In genomic region chr17:80908776-80909175, GRCh38 we compare ENCODE assay signal across 16 cellular contexts.
"Had no signal": no experiment of that assay in that cellular context is flagged by ENCODE, and none has a peak within 500 bp of the region (broad histone marks: within the 10 kb centered on the region; RNA-seq: fewer than 3 reads in every experiment).

No MANE protein-coding gene starts in this region.

- H3K4me1 ChIP-seq: colonic mucosa had no signal

- H3K4me3 ChIP-seq: colonic mucosa had no signal

- H3K27ac Mint-ChIP-seq: activated CD4-positive, alpha-beta memory T cell treated with anti-CD3 and anti-CD28 coated beads for 36 hours; activated CD4-positive, alpha-beta T cell treated with anti-CD3 and anti-CD28 coated beads for 36 hours; natural killer cell; T-helper 1 cell treated with Interleukin-12 subunit alpha and Interleukin-12 subunit beta and Interleukin-4 antibody, amounts not matched to agents 30 μg/mL and 1 μg/mL, for 36 hours had no signal

- H3K27ac ChIP-seq: colonic mucosa had no signal

- H3K4me3 Mint-ChIP-seq: activated CD4-positive, alpha-beta memory T cell treated with anti-CD3 and anti-CD28 coated beads for 36 hours; activated CD4-positive, alpha-beta T cell treated with anti-CD3 and anti-CD28 coated beads for 36 hours; activated CD8-positive, alpha-beta memory T cell treated with anti-CD3 and anti-CD28 coated beads, Interleukin-2, amount 10 ng/mL, durations not matched to agents 7 days and 5 days; activated naive CD8-positive, alpha-beta T cell; natural killer cell; T-helper 1 cell treated with Interleukin-12 subunit alpha and Interleukin-12 subunit beta and Interleukin-4 antibody, amounts not matched to agents 30 μg/mL and 1 μg/mL, for 36 hours had no signal

- H3K36me3 Mint-ChIP-seq: natural killer cell had no signal

- H3K4me1 Mint-ChIP-seq: activated CD4-positive, alpha-beta T cell treated with anti-CD3 and anti-CD28 coated beads for 36 hours had no signal

- H3K27me3 Mint-ChIP-seq: activated CD4-positive, alpha-beta memory T cell treated with anti-CD3 and anti-CD28 coated beads for 36 hours; activated CD4-positive, alpha-beta T cell treated with anti-CD3 and anti-CD28 coated beads for 36 hours; activated CD8-positive, alpha-beta memory T cell treated with anti-CD3 and anti-CD28 coated beads, Interleukin-2, amount 10 ng/mL, durations not matched to agents 7 days and 5 days; activated naive CD8-positive, alpha-beta T cell had no signal

- H3K9me3 Mint-ChIP-seq: activated CD4-positive, alpha-beta memory T cell treated with anti-CD3 and anti-CD28 coated beads for 36 hours; natural killer cell had no signal

- ATAC-seq: activated CD4-positive, alpha-beta T cell treated with anti-CD3 and anti-CD28 coated beads for 36 hours; activated CD8-positive, alpha-beta memory T cell treated with anti-CD3 and anti-CD28 coated beads, Interleukin-2, amount 10 ng/mL, durations not matched to agents 7 days and 5 days; esophagus mucosa; natural killer cell; sciatic nerve had no signal

- H3K36me3 ChIP-seq: colonic mucosa had no signal

- H3K27me3 ChIP-seq: colonic mucosa had no signal

- DNase-seq: activated CD4-positive, alpha-beta memory T cell treated with anti-CD3 and anti-CD28 coated beads for 36 hours; activated CD4-positive, alpha-beta T cell treated with anti-CD3 and anti-CD28 coated beads for 36 hours; activated CD8-positive, alpha-beta memory T cell treated with anti-CD3 and anti-CD28 coated beads, Interleukin-2, amount 10 ng/mL, durations not matched to agents 7 days and 5 days; activated T-cell treated with anti-CD3 and anti-CD28 coated beads, Interleukin-2, amount 50 U/mL, for 1 hour; amniotic stem cell; caudate nucleus; colonic mucosa; kidney glomerular epithelial cell; mesenchymal stem cell; natural killer cell; occipital lobe; stimulated activated CD4-positive, alpha-beta T cell treated with anti-CD3 and anti-CD28 coated beads, Interleukin-1b, Interleukin-23, amount 100 ng/mL, for 48 hours had no signal

- H3K9me3 ChIP-seq: colonic mucosa had no signal
